Comparison of ENCODE assay signal across 19 cellular contexts in the genomic region with DNA sequence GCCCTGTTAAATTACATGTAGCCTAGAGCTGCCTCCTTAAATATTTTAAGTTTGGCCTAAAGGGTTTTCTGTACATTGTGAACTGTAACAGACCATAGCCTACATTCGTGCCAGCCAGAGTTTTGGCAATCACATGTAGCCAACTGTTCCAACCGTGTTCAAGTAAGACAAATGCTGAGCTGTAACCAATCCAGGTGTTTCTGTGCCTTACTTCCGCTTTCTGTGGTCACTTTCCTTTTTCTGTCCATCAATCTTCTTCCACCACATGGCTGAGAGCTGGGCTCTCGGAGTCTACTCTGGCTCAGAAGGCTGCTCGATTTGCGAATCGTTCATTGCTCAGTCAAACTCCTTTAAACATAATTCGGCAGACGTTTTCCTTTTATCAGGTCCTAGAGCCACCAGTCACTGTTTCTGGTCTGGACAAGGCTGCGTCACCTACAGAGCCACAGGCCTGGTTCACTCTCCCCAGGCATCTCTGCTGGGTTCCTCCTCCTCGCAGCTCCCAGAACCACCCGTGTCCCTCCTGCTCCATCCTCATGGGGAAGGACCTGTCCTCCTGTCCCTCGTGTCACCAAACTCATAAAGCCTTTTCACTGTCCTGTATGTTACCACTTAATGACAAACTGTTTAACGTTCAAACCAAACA.
DNase-seq lines count a peak whose midpoint lies in the region; ATAC-seq and TF ChIP-seq lines count a peak whose summit lies in the region.
"Had no signal": no experiment of that assay in that cellular context is flagged by ENCODE, and none has a peak within 500 bp of the region (broad histone marks: within the 10 kb centered on the region; RNA-seq: fewer than 3 reads in every experiment).

No MANE protein-coding gene starts in this region.

- in situ Hi-C loops in transverse colon (cut with MboI; ENCODE audit: low pct_ligation_motif_present in 1 of 4, low pct_unique_long_range_greater_than_20kb in 1 of 4, low sequenced_read_pairs in 3 of 4), result no loop called here

- no peaks in the 10 kb centered on the region for H3K9me3 ChIP-seq in right cardiac atrium (ENCODE audit: control insufficient read depth, low read length)
- no peaks in the 10 kb centered on the region for H3K9me3 ChIP-seq in transverse colon

- H3K27ac ChIP-seq in right cardiac atrium (ENCODE audit: low read length), result peak overlapping the region; percentile 54
- no peak overlapping the region for H3K27ac ChIP-seq in transverse colon
- H3K27ac ChIP-seq: brain microvascular endothelial cell, GM23248 had no signal

- no peaks in the 10 kb centered on the region for H3K9me3 Mint-ChIP-seq in stimulated activated memory B cell treated with anti-CD40 and anti-IgM and Interleukin-4, amounts not matched to agents 10 μg/mL and 1 μg/mL and 100 μg/mL, for 72 hours
- H3K9me3 Mint-ChIP-seq: activated naive CD4-positive, alpha-beta T cell treated with anti-CD3 and anti-CD28 coated beads for 36 hours; natural killer cell treated with Interleukin-12 subunit alpha and Interleukin-12 subunit beta and Interleukin-15 and Interleukin-18, amount 100 ng/mL, for 72 hours had no signal

- 61% methylated on average over 14 of the region's 14 CpGs for WGBS in right cardiac atrium
- 74 to 82% methylated on average over 10 to 14 of the region's 14 CpGs for WGBS in transverse colon (ENCODE audit: low coverage in 1 of 2), 2 donors

- peaks cover 22% of the 10 kb centered on the region for H3K4me1 Mint-ChIP-seq in stimulated activated memory B cell treated with anti-CD40 and anti-IgM and Interleukin-4, amounts not matched to agents 10 μg/mL and 1 μg/mL and 100 μg/mL, for 72 hours

- no peaks in the 10 kb centered on the region for H3K27me3 ChIP-seq in right cardiac atrium (ENCODE audit: control insufficient read depth, insufficient read depth)
- H3K27me3 ChIP-seq in transverse colon, result no peaks in the 10 kb centered on the region
- H3K27me3 ChIP-seq: brain microvascular endothelial cell had no signal

- H3K4me3 ChIP-seq in right cardiac atrium (ENCODE audit: low read length) (no peak overlapping the region), transverse colon (no peak overlapping the region)
- H3K4me3 ChIP-seq: GM23248 had no signal

- peaks cover 26% of the 10 kb centered on the region for H3K36me3 Mint-ChIP-seq in stimulated activated memory B cell treated with anti-CD40 and anti-IgM and Interleukin-4, amounts not matched to agents 10 μg/mL and 1 μg/mL and 100 μg/mL, for 72 hours
- H3K36me3 Mint-ChIP-seq: natural killer cell treated with Interleukin-12 subunit alpha and Interleukin-12 subunit beta and Interleukin-15 and Interleukin-18, amount 100 ng/mL, for 72 hours had no signal

- H3K27ac Mint-ChIP-seq in stimulated activated memory B cell treated with anti-CD40 and anti-IgM and Interleukin-4, amounts not matched to agents 10 μg/mL and 1 μg/mL and 100 μg/mL, for 72 hours, result peak overlapping the region; percentile 78
- H3K27ac Mint-ChIP-seq: activated naive CD4-positive, alpha-beta T cell treated with anti-CD3 and anti-CD28 coated beads for 36 hours had no signal

- TF ChIP-seq EP300 in transverse colon (IDR thresholded peaks at IDR 0.05; ENCODE audit: low read depth), result no peak

- DNase-seq in NOMO-1 treated with DMSO at 0.1 percent for 48 hours (lab: John Stamatoyannopoulos, UW; ENCODE audit: unreplicated experiment) (peak; percentile 6), NOMO-1 treated with dmso at 0.1 percent for 144 hours (lab: John Stamatoyannopoulos, UW; ENCODE audit: unreplicated experiment) (no peak), RPMI8226 (peak; percentile 68), right cardiac atrium (no peak), transverse colon (no peak)
- DNase-seq: activated CD4-positive, alpha-beta T cell treated with anti-CD3 and anti-CD28 coated beads for 1 hour; activated CD8-positive, alpha-beta memory T cell treated with anti-CD3 and anti-CD28 coated beads, Interleukin-2, amount 50 U/mL, for 4 hours; activated naive CD4-positive, alpha-beta T cell treated with anti-CD3 and anti-CD28 coated beads for 36 hours; brain microvascular endothelial cell; DMS53; GM23248; NCI-H748 treated with DMSO at 0.1 percent for 48 hours; SHP77; stimulated activated CD4-positive, alpha-beta T cell treated with anti-CD3 and anti-CD28 coated beads, Interleukin-2, amount 100 ng/mL, for 24 hours; T-helper 17 cell had no signal

- H3K4me3 Mint-ChIP-seq in stimulated activated memory B cell treated with anti-CD40 and anti-IgM and Interleukin-4, amounts not matched to agents 10 μg/mL and 1 μg/mL and 100 μg/mL, for 72 hours, result no peak overlapping the region
- H3K4me3 Mint-ChIP-seq: activated naive CD4-positive, alpha-beta T cell treated with anti-CD3 and anti-CD28 coated beads for 36 hours; natural killer cell treated with Interleukin-12 subunit alpha and Interleukin-12 subunit beta and Interleukin-15 and Interleukin-18, amount 100 ng/mL, for 72 hours; T-helper 17 cell had no signal

- intact Hi-C loops in right cardiac atrium (cut with DNase I), result no loop called here
- intact Hi-C loops in transverse colon (cut with DNase I; ENCODE audit: low total_unique reads), result no loop called here

- H3K27me3 Mint-ChIP-seq in stimulated activated memory B cell treated with anti-CD40 and anti-IgM and Interleukin-4, amounts not matched to agents 10 μg/mL and 1 μg/mL and 100 μg/mL, for 72 hours, result no peaks in the 10 kb centered on the region
- H3K27me3 Mint-ChIP-seq: natural killer cell treated with Interleukin-12 subunit alpha and Interleukin-12 subunit beta and Interleukin-15 and Interleukin-18, amount 100 ng/mL, for 72 hours; T-helper 17 cell had no signal

- TF ChIP-seq CTCF in transverse colon (IDR thresholded peaks at IDR 0.05), result no peak

- H3K36me3 ChIP-seq in transverse colon, result no peaks in the 10 kb centered on the region
- H3K36me3 ChIP-seq: brain microvascular endothelial cell had no signal

- no peak for ATAC-seq in right cardiac atrium
- ATAC-seq in stimulated activated memory B cell treated with anti-CD40 and anti-IgM and Interleukin-4, amounts not matched to agents 10 μg/mL and 1 μg/mL and 100 μg/mL, for 72 hours, result no peak
- ATAC-seq in HG03521 (IDR thresholded peaks at IDR 0.05; ENCODE audit: unreplicated experiment), result no peak
- no peak for ATAC-seq in GM19452 (IDR thresholded peaks at IDR 0.05; ENCODE audit: unreplicated experiment)
- ATAC-seq: natural killer cell treated with Interleukin-12 subunit alpha and Interleukin-12 subunit beta and Interleukin-15 and Interleukin-18, amount 100 ng/mL, for 72 hours; T-helper 17 cell had no signal

- TF ChIP-seq POLR2A in transverse colon (IDR thresholded peaks at IDR 0.05), result no peak

- H3K4me1 ChIP-seq in right cardiac atrium (ENCODE audit: control insufficient read depth, insufficient read depth, low read length), result peaks cover 6% of the 10 kb centered on the region
- H3K4me1 ChIP-seq in transverse colon, result peaks cover 0 to 18% (median 3%) of the 10 kb centered on the region in 4 donors

Comparison
In these comparisons a context has a peak if more than half of its experiments do, and no peak if none do; other contexts are left out.
1. DNase-seq: peak in NOMO-1 treated with DMSO at 0.1 percent for 48 hours (single experiment) and RPMI8226 (single experiment); none in NOMO-1 treated with dmso at 0.1 percent for 144 hours (single experiment), right cardiac atrium (0 of 3) and transverse colon (single experiment).